Comparison of ENCODE assay signal across 3 cellular contexts in genomic region chr16:69963312-69963711, GRCh38. TPM values are rescaled to one million over a fixed set of nuclear protein-coding genes. Genes with fewer than 3 reads are reported as not detected.
"Had no signal": no experiment of that assay in that cellular context is flagged by ENCODE, and none has a peak within 500 bp of the region (broad histone marks: within the 10 kb centered on the region; RNA-seq: fewer than 3 reads in every experiment).

No MANE protein-coding gene starts in this region.

RNA-seq across cellular contexts. Expression of gene CLEC18A, which starts 12.2 kb away (rescaled TPM):
- total RNA-seq: HT-29 had no signal
- polyA plus RNA-seq: IgD-negative memory B cell, IMR-90 had no signal
